ENCODE assay signal across 8 cellular contexts in the genomic region with DNA sequence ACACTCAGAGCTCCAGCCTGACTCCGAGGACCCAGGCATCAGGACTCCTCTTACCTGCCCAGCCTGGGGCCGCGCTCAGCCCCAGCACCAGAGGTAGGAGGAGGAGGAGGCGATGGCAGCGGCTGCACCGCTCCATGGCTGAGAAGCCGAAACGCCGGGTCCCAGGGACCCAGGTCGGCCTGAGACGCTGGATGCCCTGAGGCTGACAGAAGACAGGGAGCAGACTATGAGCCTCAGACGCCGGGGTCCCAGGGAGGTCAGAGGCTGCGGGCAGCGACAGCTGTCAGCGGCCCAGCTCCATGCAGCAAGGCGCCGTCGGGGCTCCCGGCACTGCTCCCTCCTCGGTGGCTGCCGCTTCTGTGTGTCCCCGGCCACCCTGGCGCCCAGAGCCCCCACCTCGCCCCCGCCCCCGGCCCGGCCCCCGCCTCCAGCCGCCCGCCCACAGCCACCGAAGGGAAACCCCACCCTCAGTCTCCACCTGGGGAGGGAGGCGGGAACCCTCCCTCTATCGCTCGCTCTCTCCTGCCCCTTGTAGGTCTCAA. TPM values are rescaled to one million over a fixed set of nuclear protein-coding genes. Genes with fewer than 3 reads are reported as not detected.
DNase-seq lines count a peak whose midpoint lies in the region; ATAC-seq and TF ChIP-seq lines count a peak whose summit lies in the region.

A gene (minus strand): TSS at position 363 of the 542 bp plus-strand sequence. CDS start 227 bp downstream, at position 136.

- H3K27ac ChIP-seq in DND-41 (ENCODE audit: low read length) (no peak within 1 kb of the TSS), VCaP (peak within 1 kb of the TSS; percentile 37; the same call in 1 of the 2 replicates), gastroesophageal sphincter (peak within 1 kb of the TSS in 3 of 4 donors; percentile 48 to 79 (median 72))

- H3K4me2 ChIP-seq in DND-41 (ENCODE audit: insufficient read depth, low read length): no peak within 1 kb of the TSS

- H3K9me3 ChIP-seq in DND-41 (ENCODE audit: insufficient read depth, low read length, severe bottlenecking) (no peaks in the 10 kb centered on the region), gastroesophageal sphincter (no peaks in the 10 kb centered on the region)

- TF ChIP-seq CTCF in DND-41 (IDR thresholded peaks at IDR 0.05; ENCODE audit: borderline replicate concordance, extremely low read depth, low read length, poor library complexity, severe bottlenecking) (no peak), VCaP (conservative IDR thresholded peaks at IDR 0.05) (no peak), gastroesophageal sphincter (IDR thresholded peaks at IDR 0.05) (no peak)

- H3K79me2 ChIP-seq in DND-41 (ENCODE audit: insufficient read depth, low read length): 0 out of 2 replicates have a peak, but pooled peaks cover 2% of the 10 kb centered on the region

- H3K4me1 ChIP-seq in DND-41 (ENCODE audit: insufficient read depth, low read length): no peaks in the 10 kb centered on the region
- peaks cover 0 to 22% (median 9%) of the 10 kb centered on the region in 3 donors for H3K4me1 ChIP-seq in gastroesophageal sphincter

- TF ChIP-seq POLR2A in gastroesophageal sphincter (IDR thresholded peaks at IDR 0.05): no peak

- intact Hi-C loops in posterior vena cava (cut with DNase I): no loop called here

- TF ChIP-seq EP300 in gastroesophageal sphincter (IDR thresholded peaks at IDR 0.05): no peak

- H3K36me3 ChIP-seq in DND-41 (ENCODE audit: insufficient read depth, low read length): peaks cover 33% of the 10 kb centered on the region
- peaks cover 0 to 33% of the 10 kb centered on the region in 2 donors for H3K36me3 ChIP-seq in gastroesophageal sphincter

- H3K9ac ChIP-seq in DND-41 (ENCODE audit: low read depth, low read length): no peak within 1 kb of the TSS

- no peak for DNase-seq in DND-41
- DNase-seq in posterior vena cava (ENCODE audit: low spot score): peak; percentile 81
- no peak for DNase-seq in NCI-H1694 treated with DMSO at 0.1 percent for 48 hours (lab: John Stamatoyannopoulos, UW)
- no peak for DNase-seq in mesenteric fat pad (ENCODE audit: low spot score)

- H2AFZ ChIP-seq in DND-41 (ENCODE audit: low read depth, low read length): no peak within 1 kb of the TSS

- WGBS in gastroesophageal sphincter (ENCODE audit: low coverage in 1 of 2), 2 donors: no CpG with 5 or more reads among the region's 35 CpGs

- H3K4me3 ChIP-seq in DND-41 (ENCODE audit: low read depth in 1 of 2, low read length in 2 of 2) (no peak within 1 kb of the TSS), gastroesophageal sphincter (peak within 1 kb of the TSS; percentile 15 to 45)

- H4K20me1 ChIP-seq in DND-41 (ENCODE audit: insufficient read depth, low read length): peaks cover 24% of the 10 kb centered on the region; the same call in 1 of the 2 replicates

- ATAC-seq in DND-41 (ENCODE audit: insufficient read depth, low read depth) (peak; percentile 27; the same call in 1 of the 3 replicates), gastroesophageal sphincter (no peak), HG03159 (IDR thresholded peaks at IDR 0.05; ENCODE audit: unreplicated experiment) (no peak), GM18873 (IDR thresholded peaks at IDR 0.05; ENCODE audit: low FRiP score, unreplicated experiment) (no peak)

- no peaks in the 10 kb centered on the region for H3K27me3 ChIP-seq in DND-41 (ENCODE audit: insufficient read depth, low read length, poor library complexity)
- peaks cover 45% of the 10 kb centered on the region for H3K27me3 ChIP-seq in gastroesophageal sphincter

RNA-seq across cellular contexts. Expression of the gene that starts here (rescaled TPM):
- total RNA-seq in gastroesophageal sphincter (1 to 10 TPM in 1 of 4 donors, under 1 TPM in 3; 0.35 to 1.4 (median 0.45) TPM), posterior vena cava (1 to 10 TPM in 1 of 2 donors, under 1 TPM in 1; 0.43 to 1.0 TPM), mesenteric fat pad (0.67 TPM)

Comparison
In these comparisons a context has a peak if more than half of its experiments do, and no peak if none do; other contexts are left out.
1. H3K4me3 ChIP-seq: peak in gastroesophageal sphincter (2 of 2); none in DND-41 (0 of 2).